In genomic region chr11:69076129-69076791, GRCh38 we compare ENCODE assay signal across 13 cellular contexts. TPM values are rescaled to one million over a fixed set of nuclear protein-coding genes. Genes with fewer than 3 reads are reported as not detected.
A peak's percentile ranks its signal among the peaks of the same experiment; 100 is the strongest.
DNase-seq lines count a peak whose midpoint lies in the region; ATAC-seq and TF ChIP-seq lines count a peak whose summit lies in the region.
"Had no signal": no experiment of that assay in that cellular context is flagged by ENCODE, and none has a peak within 500 bp of the region (broad histone marks: within the 10 kb centered on the region; RNA-seq: fewer than 3 reads in every experiment).

No MANE protein-coding gene starts in this region.

- peaks cover 6% of the 10 kb centered on the region for H3K36me3 Mint-ChIP-seq in CD4-positive, CD25-positive, alpha-beta regulatory T cell

- H3K27ac Mint-ChIP-seq in CD4-positive, CD25-positive, alpha-beta regulatory T cell, result peak overlapping the region in 2 of 3 donors; percentile 75 to 76

- peaks cover 6% of the 10 kb centered on the region for H4K20me1 ChIP-seq in osteoblast (ENCODE audit: insufficient read depth, low read length)

- no peak overlapping the region for H3K4me3 ChIP-seq in CD4-positive, CD25-positive, alpha-beta regulatory T cell (ENCODE audit: low read depth, low read length)
- H3K4me3 ChIP-seq in cardiac fibroblast (replicated peaks in 1 of 2; ENCODE audit: low read depth in 2 of 2, low read length in 2 of 2) (no peak overlapping the region), osteoblast (ENCODE audit: insufficient read depth, low read length) (peak overlapping the region; percentile 8)
- H3K4me3 ChIP-seq: adrenal gland had no signal

- DNase-seq in CD4-positive, CD25-positive, alpha-beta regulatory T cell, result no peak
- DNase-seq in HT1080 (ENCODE audit: low read depth) (peak; percentile 87), cardiac fibroblast (ENCODE audit: low read depth in 2 of 2) (peak; percentile 22 to 32), osteoblast (ENCODE audit: insufficient read length, low spot score, missing footprints) (no peak), GM10266 (ENCODE audit: extremely low spot score) (no peak), iPS-NIHi7 (ENCODE audit: extremely low spot score) (no peak), DMS 273 treated with DMSO at 0.1 percent for 48 hours (lab: John Stamatoyannopoulos, UW) (no peak)
- no peak for DNase-seq in stimulated activated CD4-positive, alpha-beta T cell treated with anti-CD3 and anti-CD28 coated beads, Interleukin-2, amount 100 ng/mL, for 48 hours
- DNase-seq: adrenal gland; Caco-2; NCI-H446; RPMI8226; stimulated activated CD4-positive, alpha-beta T cell treated with anti-CD3 and anti-CD28 coated beads, Interleukin-12 subunit alpha, Interleukin-12 subunit beta, amount 100 ng/mL, for 4 hours had no signal

- H3K27ac ChIP-seq in CD4-positive, CD25-positive, alpha-beta regulatory T cell (ENCODE audit: insufficient read depth, low read length, poor library complexity, severe bottlenecking), result no peak overlapping the region
- H3K27ac ChIP-seq in osteoblast (ENCODE audit: low read depth, low read length), result peak overlapping the region; percentile 93

- no peaks in the 10 kb centered on the region for H3K27me3 ChIP-seq in CD4-positive, CD25-positive, alpha-beta regulatory T cell (ENCODE audit: control insufficient read depth, insufficient read depth, low read length)
- no peaks in the 10 kb centered on the region for H3K27me3 ChIP-seq in osteoblast (ENCODE audit: insufficient read depth, low read length)
- H3K27me3 ChIP-seq: adrenal gland had no signal

- H3K4me1 Mint-ChIP-seq in CD4-positive, CD25-positive, alpha-beta regulatory T cell, result peaks cover 0 to 23% (median 11%) of the 10 kb centered on the region in 4 donors

- peaks cover 5% of the 10 kb centered on the region for H3K36me3 ChIP-seq in CD4-positive, CD25-positive, alpha-beta regulatory T cell (ENCODE audit: control insufficient read depth, insufficient read depth, low read length)
- peaks cover 7% of the 10 kb centered on the region for H3K36me3 ChIP-seq in osteoblast (ENCODE audit: insufficient read depth, low read length)

- peak overlapping the region; percentile 66 for H3K4me2 ChIP-seq in osteoblast (ENCODE audit: insufficient read depth, low read length)

- H3K9me3 Mint-ChIP-seq in CD4-positive, CD25-positive, alpha-beta regulatory T cell, result no peaks in the 10 kb centered on the region

- H3K79me2 ChIP-seq in osteoblast (ENCODE audit: insufficient read depth, low read length), result no peaks in the 10 kb centered on the region

- H3K4me3 Mint-ChIP-seq in CD4-positive, CD25-positive, alpha-beta regulatory T cell, result no peak overlapping the region

- H3K27me3 Mint-ChIP-seq in CD4-positive, CD25-positive, alpha-beta regulatory T cell, result no peaks in the 10 kb centered on the region

- TF ChIP-seq CTCF in cardiac fibroblast (IDR thresholded peaks at IDR 0.05; ENCODE audit: low read depth, low read length) (no peak), osteoblast (IDR thresholded peaks at IDR 0.05; ENCODE audit: extremely low read depth, low read depth, low read length) (no peak), GM10266 (IDR thresholded peaks at IDR 0.05; ENCODE audit: control insufficient read depth, insufficient read depth, low read depth, missing control alignments) (no peak)

- no peak for ATAC-seq in CD4-positive, CD25-positive, alpha-beta regulatory T cell (ENCODE audit: low read depth in 2 of 2)

- peaks cover 21% of the 10 kb centered on the region for H3K4me1 ChIP-seq in CD4-positive, CD25-positive, alpha-beta regulatory T cell (ENCODE audit: control insufficient read depth, insufficient read depth, low read length, poor library complexity, severe bottlenecking)
- peaks cover 34% of the 10 kb centered on the region for H3K4me1 ChIP-seq in osteoblast (ENCODE audit: insufficient read depth, low read length)
- H3K4me1 ChIP-seq: adrenal gland, Caco-2 had no signal

- no peak overlapping the region for H2AFZ ChIP-seq in osteoblast (ENCODE audit: low read length)

- no peaks in the 10 kb centered on the region for H3K9me3 ChIP-seq in CD4-positive, CD25-positive, alpha-beta regulatory T cell (ENCODE audit: control insufficient read depth in 2 of 2, low read length in 2 of 2)
- no peaks in the 10 kb centered on the region for H3K9me3 ChIP-seq in osteoblast (ENCODE audit: low read depth, low read length)
- H3K9me3 ChIP-seq: adrenal gland, Caco-2 had no signal

RNA-seq across cellular contexts. Expression of gene TPCN2, which starts 27.5 kb away (rescaled TPM):
- 20.5 TPM for total RNA-seq in CD4-positive, CD25-positive, alpha-beta regulatory T cell
- polyA plus RNA-seq in CD4-positive, CD25-positive, alpha-beta regulatory T cell, result 1 to 10 TPM; 5.9 to 8.3 (median 6.3) TPM
- 3.2 and 7.2 TPM in 2 replicates for total RNA-seq in HT1080 (2014; rRNA removed; shearing (Covaris generic))
- polyA plus RNA-seq in HT1080 (2015; cell fraction: cytosol; rRNA removed), result 5.0 and 6.2 TPM in 2 replicates
- 22.9 and 26.3 TPM in 2 replicates for polyA plus RNA-seq in HT1080 (2015; cell fraction: nucleus; rRNA removed)
- 14.1 and 17.4 TPM in 2 replicates for total RNA-seq in osteoblast

Comparison
In these comparisons a context has a peak if more than half of its experiments do, and no peak if none do; other contexts are left out.
1. DNase-seq: peak in HT1080 (single experiment) and cardiac fibroblast (2 of 2); none in CD4-positive, CD25-positive, alpha-beta regulatory T cell (0 of 3), osteoblast (single experiment), GM10266 (single experiment), iPS-NIHi7 (single experiment), DMS 273 treated with DMSO at 0.1 percent for 48 hours (single experiment) and stimulated activated CD4-positive, alpha-beta T cell treated with anti-CD3 and anti-CD28 coated beads, Interleukin-2, amount 100 ng/mL, for 48 hours (0 of 2).